In the genomic region with DNA sequence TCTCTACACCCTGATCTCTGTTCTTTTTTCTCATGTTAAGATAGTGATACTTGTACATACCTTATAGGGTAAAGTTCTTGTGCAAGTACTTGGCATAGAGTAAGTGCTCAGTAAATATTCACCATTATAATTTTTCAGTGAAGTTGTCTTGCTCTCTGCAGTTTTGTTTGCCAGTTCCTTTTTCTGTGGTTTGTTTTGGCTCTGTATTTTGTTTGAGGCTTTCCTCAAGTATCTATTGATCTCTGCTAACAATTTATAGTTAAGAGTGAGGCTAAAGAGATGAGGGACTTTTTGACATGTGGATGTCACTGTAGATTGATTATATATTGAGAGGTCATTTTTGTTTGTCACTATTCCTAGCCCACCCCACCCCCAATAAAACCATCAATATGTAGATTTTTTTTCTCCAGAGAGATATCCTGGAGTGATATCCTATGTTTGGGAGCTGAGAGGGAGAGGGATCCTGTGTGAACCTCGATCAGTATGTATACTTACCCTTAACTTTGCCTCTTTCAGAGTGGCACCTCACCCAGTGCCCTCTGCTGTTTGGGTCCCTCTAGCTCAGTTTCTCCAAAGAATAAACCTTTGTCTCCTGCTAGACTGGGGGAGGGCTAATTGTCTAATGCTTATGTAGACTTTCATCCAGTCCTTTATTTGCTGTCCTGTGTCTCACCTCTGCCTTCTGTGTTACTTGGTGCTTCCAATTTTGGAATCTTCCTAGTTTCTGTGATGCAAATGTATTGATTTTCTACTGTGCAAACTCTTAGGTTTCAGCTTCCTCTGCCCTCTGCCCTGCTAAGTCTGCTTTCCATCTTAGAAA, we compare ENCODE assay signal across 1 cellular context.
TF ChIP-seq lines count a peak whose summit lies in the region.

No MANE protein-coding gene starts in this region.

TF ChIP-seq in GM23338, 12 proteins besides CTCF, POLR2A, EP300 and RAD21:
- TF ChIP-seq, protein P1, sequence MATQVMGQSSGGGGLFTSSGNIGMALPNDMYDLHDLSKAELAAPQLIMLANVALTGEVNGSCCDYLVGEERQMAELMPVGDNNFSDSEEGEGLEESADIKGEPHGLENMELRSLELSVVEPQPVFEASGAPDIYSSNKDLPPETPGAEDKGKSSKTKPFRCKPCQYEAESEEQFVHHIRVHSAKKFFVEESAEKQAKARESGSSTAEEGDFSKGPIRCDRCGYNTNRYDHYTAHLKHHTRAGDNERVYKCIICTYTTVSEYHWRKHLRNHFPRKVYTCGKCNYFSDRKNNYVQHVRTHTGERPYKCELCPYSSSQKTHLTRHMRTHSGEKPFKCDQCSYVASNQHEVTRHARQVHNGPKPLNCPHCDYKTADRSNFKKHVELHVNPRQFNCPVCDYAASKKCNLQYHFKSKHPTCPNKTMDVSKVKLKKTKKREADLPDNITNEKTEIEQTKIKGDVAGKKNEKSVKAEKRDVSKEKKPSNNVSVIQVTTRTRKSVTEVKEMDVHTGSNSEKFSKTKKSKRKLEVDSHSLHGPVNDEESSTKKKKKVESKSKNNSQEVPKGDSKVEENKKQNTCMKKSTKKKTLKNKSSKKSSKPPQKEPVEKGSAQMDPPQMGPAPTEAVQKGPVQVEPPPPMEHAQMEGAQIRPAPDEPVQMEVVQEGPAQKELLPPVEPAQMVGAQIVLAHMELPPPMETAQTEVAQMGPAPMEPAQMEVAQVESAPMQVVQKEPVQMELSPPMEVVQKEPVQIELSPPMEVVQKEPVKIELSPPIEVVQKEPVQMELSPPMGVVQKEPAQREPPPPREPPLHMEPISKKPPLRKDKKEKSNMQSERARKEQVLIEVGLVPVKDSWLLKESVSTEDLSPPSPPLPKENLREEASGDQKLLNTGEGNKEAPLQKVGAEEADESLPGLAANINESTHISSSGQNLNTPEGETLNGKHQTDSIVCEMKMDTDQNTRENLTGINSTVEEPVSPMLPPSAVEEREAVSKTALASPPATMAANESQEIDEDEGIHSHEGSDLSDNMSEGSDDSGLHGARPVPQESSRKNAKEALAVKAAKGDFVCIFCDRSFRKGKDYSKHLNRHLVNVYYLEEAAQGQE (IDR thresholded peaks at IDR 0.05; ENCODE audit: unreplicated experiment) = no peak
- no peak for TF ChIP-seq EZH2 (IDR thresholded peaks at IDR 0.05; ENCODE audit: low read depth, unreplicated experiment)
- TF ChIP-seq ZNF114 (CRISPR knock-in tag; IDR thresholded peaks at IDR 0.05) = no peak
- no peak for TF ChIP-seq POLR2AphosphoS5 (IDR thresholded peaks at IDR 0.05; ENCODE audit: low read depth)
- TF ChIP-seq ZNF331 (CRISPR knock-in tag; IDR thresholded peaks at IDR 0.05; ENCODE audit: low read depth) = no peak
- TF ChIP-seq EZH2phosphoT487 (IDR thresholded peaks at IDR 0.05; ENCODE audit: unreplicated experiment) = no peak
- TF ChIP-seq, protein P2, sequence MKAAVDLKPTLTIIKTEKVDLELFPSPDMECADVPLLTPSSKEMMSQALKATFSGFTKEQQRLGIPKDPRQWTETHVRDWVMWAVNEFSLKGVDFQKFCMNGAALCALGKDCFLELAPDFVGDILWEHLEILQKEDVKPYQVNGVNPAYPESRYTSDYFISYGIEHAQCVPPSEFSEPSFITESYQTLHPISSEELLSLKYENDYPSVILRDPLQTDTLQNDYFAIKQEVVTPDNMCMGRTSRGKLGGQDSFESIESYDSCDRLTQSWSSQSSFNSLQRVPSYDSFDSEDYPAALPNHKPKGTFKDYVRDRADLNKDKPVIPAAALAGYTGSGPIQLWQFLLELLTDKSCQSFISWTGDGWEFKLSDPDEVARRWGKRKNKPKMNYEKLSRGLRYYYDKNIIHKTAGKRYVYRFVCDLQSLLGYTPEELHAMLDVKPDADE (IDR thresholded peaks at IDR 0.05) = no peak
- no peak for TF ChIP-seq JUNB (IDR thresholded peaks at IDR 0.05; ENCODE audit: unreplicated experiment)
- TF ChIP-seq NANOG (IDR thresholded peaks at IDR 0.05; ENCODE audit: borderline replicate concordance) = no peak
- no peak for TF ChIP-seq CREB1 (CRISPR knock-in tag; IDR thresholded peaks at IDR 0.05; ENCODE audit: low read depth)
- TF ChIP-seq STAT1 (IDR thresholded peaks at IDR 0.05; ENCODE audit: unreplicated experiment) = no peak
- TF ChIP-seq, protein P3, sequence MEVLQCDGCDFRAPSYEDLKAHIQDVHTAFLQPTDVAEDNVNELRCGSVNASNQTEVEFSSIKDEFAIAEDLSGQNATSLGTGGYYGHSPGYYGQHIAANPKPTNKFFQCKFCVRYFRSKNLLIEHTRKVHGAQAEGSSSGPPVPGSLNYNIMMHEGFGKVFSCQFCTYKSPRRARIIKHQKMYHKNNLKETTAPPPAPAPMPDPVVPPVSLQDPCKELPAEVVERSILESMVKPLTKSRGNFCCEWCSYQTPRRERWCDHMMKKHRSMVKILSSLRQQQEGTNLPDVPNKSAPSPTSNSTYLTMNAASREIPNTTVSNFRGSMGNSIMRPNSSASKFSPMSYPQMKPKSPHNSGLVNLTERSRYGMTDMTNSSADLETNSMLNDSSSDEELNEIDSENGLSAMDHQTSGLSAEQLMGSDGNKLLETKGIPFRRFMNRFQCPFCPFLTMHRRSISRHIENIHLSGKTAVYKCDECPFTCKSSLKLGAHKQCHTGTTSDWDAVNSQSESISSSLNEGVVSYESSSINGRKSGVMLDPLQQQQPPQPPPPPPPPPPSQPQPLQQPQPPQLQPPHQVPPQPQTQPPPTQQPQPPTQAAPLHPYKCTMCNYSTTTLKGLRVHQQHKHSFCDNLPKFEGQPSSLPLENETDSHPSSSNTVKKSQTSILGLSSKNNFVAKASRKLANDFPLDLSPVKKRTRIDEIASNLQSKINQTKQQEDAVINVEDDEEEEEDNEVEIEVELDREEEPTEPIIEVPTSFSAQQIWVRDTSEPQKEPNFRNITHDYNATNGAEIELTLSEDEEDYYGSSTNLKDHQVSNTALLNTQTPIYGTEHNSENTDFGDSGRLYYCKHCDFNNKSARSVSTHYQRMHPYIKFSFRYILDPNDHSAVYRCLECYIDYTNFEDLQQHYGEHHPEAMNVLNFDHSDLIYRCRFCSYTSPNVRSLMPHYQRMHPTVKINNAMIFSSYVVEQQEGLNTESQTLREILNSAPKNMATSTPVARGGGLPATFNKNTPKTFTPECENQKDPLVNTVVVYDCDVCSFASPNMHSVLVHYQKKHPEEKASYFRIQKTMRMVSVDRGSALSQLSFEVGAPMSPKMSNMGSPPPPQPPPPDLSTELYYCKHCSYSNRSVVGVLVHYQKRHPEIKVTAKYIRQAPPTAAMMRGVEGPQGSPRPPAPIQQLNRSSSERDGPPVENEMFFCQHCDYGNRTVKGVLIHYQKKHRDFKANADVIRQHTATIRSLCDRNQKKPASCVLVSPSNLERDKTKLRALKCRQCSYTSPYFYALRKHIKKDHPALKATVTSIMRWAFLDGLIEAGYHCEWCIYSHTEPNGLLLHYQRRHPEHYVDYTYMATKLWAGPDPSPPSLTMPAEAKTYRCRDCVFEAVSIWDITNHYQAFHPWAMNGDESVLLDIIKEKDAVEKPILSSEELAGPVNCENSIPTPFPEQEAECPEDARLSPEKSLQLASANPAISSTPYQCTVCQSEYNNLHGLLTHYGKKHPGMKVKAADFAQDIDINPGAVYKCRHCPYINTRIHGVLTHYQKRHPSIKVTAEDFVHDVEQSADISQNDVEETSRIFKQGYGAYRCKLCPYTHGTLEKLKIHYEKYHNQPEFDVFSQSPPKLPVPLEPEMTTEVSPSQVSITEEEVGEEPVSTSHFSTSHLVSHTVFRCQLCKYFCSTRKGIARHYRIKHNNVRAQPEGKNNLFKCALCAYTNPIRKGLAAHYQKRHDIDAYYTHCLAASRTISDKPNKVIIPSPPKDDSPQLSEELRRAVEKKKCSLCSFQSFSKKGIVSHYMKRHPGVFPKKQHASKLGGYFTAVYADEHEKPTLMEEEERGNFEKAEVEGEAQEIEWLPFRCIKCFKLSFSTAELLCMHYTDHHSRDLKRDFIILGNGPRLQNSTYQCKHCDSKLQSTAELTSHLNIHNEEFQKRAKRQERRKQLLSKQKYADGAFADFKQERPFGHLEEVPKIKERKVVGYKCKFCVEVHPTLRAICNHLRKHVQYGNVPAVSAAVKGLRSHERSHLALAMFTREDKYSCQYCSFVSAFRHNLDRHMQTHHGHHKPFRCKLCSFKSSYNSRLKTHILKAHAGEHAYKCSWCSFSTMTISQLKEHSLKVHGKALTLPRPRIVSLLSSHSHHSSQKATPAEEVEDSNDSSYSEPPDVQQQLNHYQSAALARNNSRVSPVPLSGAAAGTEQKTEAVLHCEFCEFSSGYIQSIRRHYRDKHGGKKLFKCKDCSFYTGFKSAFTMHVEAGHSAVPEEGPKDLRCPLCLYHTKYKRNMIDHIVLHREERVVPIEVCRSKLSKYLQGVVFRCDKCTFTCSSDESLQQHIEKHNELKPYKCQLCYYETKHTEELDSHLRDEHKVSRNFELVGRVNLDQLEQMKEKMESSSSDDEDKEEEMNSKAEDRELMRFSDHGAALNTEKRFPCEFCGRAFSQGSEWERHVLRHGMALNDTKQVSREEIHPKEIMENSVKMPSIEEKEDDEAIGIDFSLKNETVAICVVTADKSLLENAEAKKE (CRISPR knock-in tag; IDR thresholded peaks at IDR 0.05) = no peak
TF ChIP-seq in GM23338: peak in this region for 0.
